In genomic region chr19:1859319-1859718, GRCh38 we compare ENCODE assay signal across 7 cellular contexts. TPM values are rescaled to one million over a fixed set of nuclear protein-coding genes. Genes with fewer than 3 reads are reported as not detected.
DNase-seq lines count a peak whose midpoint lies in the region; ATAC-seq and TF ChIP-seq lines count a peak whose summit lies in the region.
"Had no signal": no experiment of that assay in that cellular context is flagged by ENCODE, and none has a peak within 500 bp of the region (broad histone marks: within the 10 kb centered on the region; RNA-seq: fewer than 3 reads in every experiment).

No MANE protein-coding gene starts in this region.

- POLR2A ChIA-PET in CD4-positive, alpha-beta memory T cell (lab: Charles Lee; ENCODE audit: partially characterized antibody) = interaction anchor here (0.6 to 5.1 kb wide), 2 partner anchors 24 to 1944 kb away, joined by 3 to 41 read pairs; partner anchors contain the start of gene ABHD17A

- H3K9me3 ChIP-seq in CD4-positive, alpha-beta memory T cell (ENCODE audit: control insufficient read depth in 1 of 2, low read length in 2 of 2) = no peaks in the 10 kb centered on the region
- H3K9me3 ChIP-seq in SK-N-MC (ENCODE audit: low read depth, low read length) = no peaks in the 10 kb centered on the region

- no peak overlapping the region for H3K9ac ChIP-seq in SK-N-MC (ENCODE audit: insufficient read length)

- peak overlapping the region in 4 of 8 donors; percentile 43 to 70 (median 56) for H3K4me3 Mint-ChIP-seq in CD4-positive, alpha-beta memory T cell

- H3K36me3 Mint-ChIP-seq in CD4-positive, alpha-beta memory T cell = peaks cover 0 to 8% of the 10 kb centered on the region in 2 donors

- TF ChIP-seq CTCF in GM13976 (IDR thresholded peaks at IDR 0.05; ENCODE audit: borderline replicate concordance, control extremely low read depth, extremely low read depth, insufficient read depth, missing control alignments) = no peak

- H3K36me3 ChIP-seq in CD4-positive, alpha-beta memory T cell (ENCODE audit: insufficient read depth, low read length) = no peaks in the 10 kb centered on the region
- H3K36me3 ChIP-seq in SK-N-MC (ENCODE audit: insufficient read depth, low read length) = no peaks in the 10 kb centered on the region

- in situ Hi-C loops in GM13976 (cut with MboI; ENCODE audit: low sequenced_read_pairs, unreplicated experiment) = no loop called here

- peak overlapping the region; percentile 59 for H3K27ac ChIP-seq in CD4-positive, alpha-beta memory T cell (ENCODE audit: low read depth, low read length)
- H3K27ac ChIP-seq in SK-N-MC = no peak overlapping the region
- H3K27ac ChIP-seq in layer of hippocampus (ENCODE audit: low read depth, low read length) = peak overlapping the region; percentile 52

- no peak for ATAC-seq in HG03196 (IDR thresholded peaks at IDR 0.05; ENCODE audit: unreplicated experiment)

- H3K27ac Mint-ChIP-seq in CD4-positive, alpha-beta memory T cell = peak overlapping the region; percentile 83 to 99 (median 91)

- no peaks in the 10 kb centered on the region for H3K27me3 Mint-ChIP-seq in CD4-positive, alpha-beta memory T cell

- no peak for DNase-seq in CD4-positive, alpha-beta memory T cell
- no peak for DNase-seq in SK-N-MC (ENCODE audit: low read depth, low spot score)
- no peak for DNase-seq in GM13976 (ENCODE audit: low spot score)
- DNase-seq in H4 (ENCODE audit: low spot score) = no peak
- DNase-seq: NCI-H345 had no signal

- H3K4me1 ChIP-seq in CD4-positive, alpha-beta memory T cell (ENCODE audit: insufficient read depth, low read length) = peaks cover 74% of the 10 kb centered on the region

- CTCF ChIA-PET in CD4-positive, alpha-beta memory T cell (lab: Charles Lee; ENCODE audit: partially characterized antibody) = interaction anchor here (1.3 kb wide), 1 partner anchor 10 kb away, joined by 4 read pairs; the partner anchor contains the start of gene REXO1

- no peak overlapping the region for H3K4me3 ChIP-seq in CD4-positive, alpha-beta memory T cell (ENCODE audit: low read length in 2 of 2)
- H3K4me3 ChIP-seq in SK-N-MC = peak overlapping the region; percentile 95

- H3K4me1 Mint-ChIP-seq in CD4-positive, alpha-beta memory T cell = peaks cover 21 to 73% (median 44%) of the 10 kb centered on the region in 4 donors

- intact Hi-C loops in CD4-positive, alpha-beta memory T cell (cut with micrococcal nuclease) = no loop called here

- peaks cover 0 to 2% (median 0%) of the 10 kb centered on the region in 8 donors for H3K9me3 Mint-ChIP-seq in CD4-positive, alpha-beta memory T cell

- H3K27me3 ChIP-seq in CD4-positive, alpha-beta memory T cell (ENCODE audit: insufficient read depth, low read length) = no peaks in the 10 kb centered on the region
- no peaks in the 10 kb centered on the region for H3K27me3 ChIP-seq in layer of hippocampus (ENCODE audit: control insufficient read depth, insufficient read depth, low read length)

RNA-seq across cellular contexts. Expression of gene KLF16, which starts 4.1 kb away (rescaled TPM):
- total RNA-seq in CD4-positive, alpha-beta memory T cell = 10 to 100 TPM; 17.9 to 19.3 TPM
- 1 to 10 TPM in 1 of 2 donors, under 1 TPM in 1; 0.39 to 1.3 TPM for polyA plus RNA-seq in CD4-positive, alpha-beta memory T cell
- total RNA-seq in H4 (2014; rRNA removed; shearing (Covaris generic)) = 1.8 and 4.6 TPM in 2 replicates

RNA-seq across cellular contexts. Expression of gene REXO1, which starts 11.0 kb away (rescaled TPM):
- total RNA-seq in CD4-positive, alpha-beta memory T cell = 10 to 100 TPM; 57.1 to 57.3 TPM
- polyA plus RNA-seq in CD4-positive, alpha-beta memory T cell = 10 to 100 TPM in 1 of 2 donors, 1 to 10 TPM in 1; 1.5 to 11.9 TPM
- total RNA-seq in H4 (2014; rRNA removed; shearing (Covaris generic)) = 2.3 and 4.2 TPM in 2 replicates

RNA-seq across cellular contexts. Expression of gene ABHD17A, which starts 26.0 kb away (rescaled TPM):
- 100 to 1,000 TPM; 106 to 109 TPM for total RNA-seq in CD4-positive, alpha-beta memory T cell
- 100 to 1,000 TPM; 138 to 204 TPM for polyA plus RNA-seq in CD4-positive, alpha-beta memory T cell
- 20.2 and 40.6 TPM in 2 replicates for total RNA-seq in H4 (2014; rRNA removed; shearing (Covaris generic))

RNA-seq across cellular contexts. Expression of gene ADAT3, which starts 45.9 kb away (rescaled TPM):
- total RNA-seq in CD4-positive, alpha-beta memory T cell = 1 to 10 TPM; 3.7 to 4.9 TPM
- polyA plus RNA-seq in CD4-positive, alpha-beta memory T cell = 1 to 10 TPM; 1.4 to 3.9 TPM
- 0.93 and 1.0 TPM in 2 replicates for total RNA-seq in H4 (2014; rRNA removed; shearing (Covaris generic))

RNA-seq across cellular contexts. Expression of gene SCAMP4, which starts 45.9 kb away (rescaled TPM):
- 10 to 100 TPM; 23.4 to 29.1 TPM for total RNA-seq in CD4-positive, alpha-beta memory T cell
- polyA plus RNA-seq in CD4-positive, alpha-beta memory T cell = 10 to 100 TPM in 1 of 2 donors, 1 to 10 TPM in 1; 9.8 to 15.5 TPM
- 66.3 and 68.3 TPM in 2 replicates for total RNA-seq in H4 (2014; rRNA removed; shearing (Covaris generic))

Comparison
In these comparisons a context has a peak if more than half of its experiments do, and no peak if none do; other contexts are left out.
1. RNA of gene REXO1, which starts 11.0 kb away (total RNA-seq): 57.1 to 57.3 TPM in CD4-positive, alpha-beta memory T cell; 2.3 to 4.2 TPM in H4; every median in the first group is over 10 times any median in the second.